1 cellular context compared by ENCODE assay signal in the genomic region with DNA sequence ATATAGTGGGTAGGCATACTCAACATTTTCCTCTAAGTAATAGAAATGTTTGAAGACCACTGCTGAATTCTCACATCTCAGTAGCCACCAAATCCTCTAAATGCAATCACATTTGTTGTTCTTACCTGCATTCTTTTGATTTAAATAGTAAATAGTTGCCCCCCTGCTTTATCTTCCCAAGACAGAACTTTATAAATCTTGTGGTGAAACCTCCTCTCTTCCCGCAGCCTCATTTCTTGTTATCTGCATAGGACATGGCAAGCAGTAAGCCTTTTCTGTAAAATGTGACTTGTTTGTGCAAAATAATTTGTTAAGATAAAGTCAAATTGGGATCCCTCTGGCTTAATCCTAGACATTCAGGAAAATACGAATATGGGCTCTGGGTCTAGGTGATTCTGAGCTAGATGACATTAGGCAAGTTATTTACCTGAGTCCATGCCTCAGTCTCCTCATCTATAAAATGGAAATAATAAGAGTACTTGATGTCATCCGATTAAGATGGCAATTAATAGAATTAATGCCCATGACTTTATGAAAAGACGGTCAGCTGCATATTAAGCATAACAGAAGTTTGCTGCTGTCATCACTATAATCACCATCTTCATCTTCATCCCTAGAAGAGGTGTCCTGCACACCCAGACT.
TF ChIP-seq lines count a peak whose summit lies in the region.

No MANE protein-coding gene starts in this region.

TF ChIP-seq in K562, 482 proteins besides CTCF, POLR2A, EP300 and RAD21 (continued from another document and continues in another):
- TF ChIP-seq, protein P1, sequence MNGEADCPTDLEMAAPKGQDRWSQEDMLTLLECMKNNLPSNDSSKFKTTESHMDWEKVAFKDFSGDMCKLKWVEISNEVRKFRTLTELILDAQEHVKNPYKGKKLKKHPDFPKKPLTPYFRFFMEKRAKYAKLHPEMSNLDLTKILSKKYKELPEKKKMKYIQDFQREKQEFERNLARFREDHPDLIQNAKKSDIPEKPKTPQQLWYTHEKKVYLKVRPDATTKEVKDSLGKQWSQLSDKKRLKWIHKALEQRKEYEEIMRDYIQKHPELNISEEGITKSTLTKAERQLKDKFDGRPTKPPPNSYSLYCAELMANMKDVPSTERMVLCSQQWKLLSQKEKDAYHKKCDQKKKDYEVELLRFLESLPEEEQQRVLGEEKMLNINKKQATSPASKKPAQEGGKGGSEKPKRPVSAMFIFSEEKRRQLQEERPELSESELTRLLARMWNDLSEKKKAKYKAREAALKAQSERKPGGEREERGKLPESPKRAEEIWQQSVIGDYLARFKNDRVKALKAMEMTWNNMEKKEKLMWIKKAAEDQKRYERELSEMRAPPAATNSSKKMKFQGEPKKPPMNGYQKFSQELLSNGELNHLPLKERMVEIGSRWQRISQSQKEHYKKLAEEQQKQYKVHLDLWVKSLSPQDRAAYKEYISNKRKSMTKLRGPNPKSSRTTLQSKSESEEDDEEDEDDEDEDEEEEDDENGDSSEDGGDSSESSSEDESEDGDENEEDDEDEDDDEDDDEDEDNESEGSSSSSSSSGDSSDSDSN (IDR thresholded peaks at IDR 0.05; ENCODE audit: borderline replicate concordance in 1 of 2, low read depth in 2 of 2, low read length in 2 of 2) = no peak
- TF ChIP-seq MIER1 (IDR thresholded peaks at IDR 0.05; ENCODE audit: low read depth) (no peak), NBN (IDR thresholded peaks at IDR 0.05; ENCODE audit: low read depth) (no peak), NFIX (CRISPR knock-in tag; IDR thresholded peaks at IDR 0.05; ENCODE audit: low read depth) (no peak), ZNF79 (CRISPR knock-in tag; IDR thresholded peaks at IDR 0.05; ENCODE audit: low read depth) (no peak), CCNT2 (IDR thresholded peaks at IDR 0.05; ENCODE audit: borderline replicate concordance, extremely low read depth, insufficient read length, low read depth, low read length) (peak; percentile 31), POLR2G (IDR thresholded peaks at IDR 0.05; ENCODE audit: low read depth, low read length) (no peak), POLR2B (IDR thresholded peaks at IDR 0.05; ENCODE audit: low read depth, partially characterized antibody) (no peak), SAFB (IDR thresholded peaks at IDR 0.05; ENCODE audit: borderline replicate concordance, low read depth, low read length) (no peak), ZEB2 (IDR thresholded peaks at IDR 0.05) (no peak), PTTG1 (tag; IDR thresholded peaks at IDR 0.05; ENCODE audit: low read depth) (no peak), ZNF408 (CRISPR knock-in tag; IDR thresholded peaks at IDR 0.05; ENCODE audit: low read depth) (no peak), ZNF764 (CRISPR knock-in tag; IDR thresholded peaks at IDR 0.05; ENCODE audit: low read depth) (no peak), EGR1 (conservative IDR thresholded peaks at IDR 0.05) (no peak), SIN3A (IDR thresholded peaks at IDR 0.05; ENCODE audit: borderline replicate concordance in 2 of 2, control insufficient read depth in 1 of 2, low read depth in 2 of 2, low read length in 2 of 2) (no peak), ZNF140 (CRISPR knock-in tag; IDR thresholded peaks at IDR 0.05) (no peak), PHF8 (IDR thresholded peaks at IDR 0.05; ENCODE audit: borderline replicate concordance, low read length) (no peak), ZNF133 (CRISPR knock-in tag; IDR thresholded peaks at IDR 0.05) (no peak), JUND (IDR thresholded peaks at IDR 0.05; ENCODE audit: borderline replicate concordance, low read depth, low read length) (no peak), JUND (tag; IDR thresholded peaks at IDR 0.05; ENCODE audit: borderline replicate concordance, low read depth, low read length) (no peak; the same call in 2 of the 3 replicates), FIP1L1 (IDR thresholded peaks at IDR 0.05; ENCODE audit: low read depth, low read length, poor library complexity, severe bottlenecking) (no peak), JUN (IDR thresholded peaks at IDR 0.05; ENCODE audit: borderline replicate concordance, low read depth, low read length) (no peak), JUN (CRISPR knock-in tag; IDR thresholded peaks at IDR 0.05; ENCODE audit: borderline replicate concordance) (no peak), ZSCAN32 (CRISPR knock-in tag; IDR thresholded peaks at IDR 0.05) (no peak), HCFC1 (IDR thresholded peaks at IDR 0.05; ENCODE audit: low read depth, low read length) (no peak)
- TF ChIP-seq, protein P2, sequence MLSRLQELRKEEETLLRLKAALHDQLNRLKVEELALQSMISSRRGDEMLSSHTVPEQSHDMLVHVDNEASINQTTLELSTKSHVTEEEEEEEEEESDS (CRISPR knock-in tag; IDR thresholded peaks at IDR 0.05) = no peak
- TF ChIP-seq, protein P3, sequence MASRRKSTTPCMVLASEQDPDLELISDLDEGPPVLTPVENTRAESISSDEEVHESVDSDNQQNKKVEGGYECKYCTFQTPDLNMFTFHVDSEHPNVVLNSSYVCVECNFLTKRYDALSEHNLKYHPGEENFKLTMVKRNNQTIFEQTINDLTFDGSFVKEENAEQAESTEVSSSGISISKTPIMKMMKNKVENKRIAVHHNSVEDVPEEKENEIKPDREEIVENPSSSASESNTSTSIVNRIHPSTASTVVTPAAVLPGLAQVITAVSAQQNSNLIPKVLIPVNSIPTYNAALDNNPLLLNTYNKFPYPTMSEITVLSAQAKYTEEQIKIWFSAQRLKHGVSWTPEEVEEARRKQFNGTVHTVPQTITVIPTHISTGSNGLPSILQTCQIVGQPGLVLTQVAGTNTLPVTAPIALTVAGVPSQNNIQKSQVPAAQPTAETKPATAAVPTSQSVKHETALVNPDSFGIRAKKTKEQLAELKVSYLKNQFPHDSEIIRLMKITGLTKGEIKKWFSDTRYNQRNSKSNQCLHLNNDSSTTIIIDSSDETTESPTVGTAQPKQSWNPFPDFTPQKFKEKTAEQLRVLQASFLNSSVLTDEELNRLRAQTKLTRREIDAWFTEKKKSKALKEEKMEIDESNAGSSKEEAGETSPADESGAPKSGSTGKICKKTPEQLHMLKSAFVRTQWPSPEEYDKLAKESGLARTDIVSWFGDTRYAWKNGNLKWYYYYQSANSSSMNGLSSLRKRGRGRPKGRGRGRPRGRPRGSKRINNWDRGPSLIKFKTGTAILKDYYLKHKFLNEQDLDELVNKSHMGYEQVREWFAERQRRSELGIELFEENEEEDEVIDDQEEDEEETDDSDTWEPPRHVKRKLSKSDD (conservative IDR thresholded peaks at IDR 0.05; ENCODE audit: low read length) = no peak
- TF ChIP-seq, protein P4, sequence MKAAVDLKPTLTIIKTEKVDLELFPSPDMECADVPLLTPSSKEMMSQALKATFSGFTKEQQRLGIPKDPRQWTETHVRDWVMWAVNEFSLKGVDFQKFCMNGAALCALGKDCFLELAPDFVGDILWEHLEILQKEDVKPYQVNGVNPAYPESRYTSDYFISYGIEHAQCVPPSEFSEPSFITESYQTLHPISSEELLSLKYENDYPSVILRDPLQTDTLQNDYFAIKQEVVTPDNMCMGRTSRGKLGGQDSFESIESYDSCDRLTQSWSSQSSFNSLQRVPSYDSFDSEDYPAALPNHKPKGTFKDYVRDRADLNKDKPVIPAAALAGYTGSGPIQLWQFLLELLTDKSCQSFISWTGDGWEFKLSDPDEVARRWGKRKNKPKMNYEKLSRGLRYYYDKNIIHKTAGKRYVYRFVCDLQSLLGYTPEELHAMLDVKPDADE (conservative IDR thresholded peaks at IDR 0.05; ENCODE audit: control insufficient read depth, low read depth, low read length) = no peak
- TF ChIP-seq, protein P5, sequence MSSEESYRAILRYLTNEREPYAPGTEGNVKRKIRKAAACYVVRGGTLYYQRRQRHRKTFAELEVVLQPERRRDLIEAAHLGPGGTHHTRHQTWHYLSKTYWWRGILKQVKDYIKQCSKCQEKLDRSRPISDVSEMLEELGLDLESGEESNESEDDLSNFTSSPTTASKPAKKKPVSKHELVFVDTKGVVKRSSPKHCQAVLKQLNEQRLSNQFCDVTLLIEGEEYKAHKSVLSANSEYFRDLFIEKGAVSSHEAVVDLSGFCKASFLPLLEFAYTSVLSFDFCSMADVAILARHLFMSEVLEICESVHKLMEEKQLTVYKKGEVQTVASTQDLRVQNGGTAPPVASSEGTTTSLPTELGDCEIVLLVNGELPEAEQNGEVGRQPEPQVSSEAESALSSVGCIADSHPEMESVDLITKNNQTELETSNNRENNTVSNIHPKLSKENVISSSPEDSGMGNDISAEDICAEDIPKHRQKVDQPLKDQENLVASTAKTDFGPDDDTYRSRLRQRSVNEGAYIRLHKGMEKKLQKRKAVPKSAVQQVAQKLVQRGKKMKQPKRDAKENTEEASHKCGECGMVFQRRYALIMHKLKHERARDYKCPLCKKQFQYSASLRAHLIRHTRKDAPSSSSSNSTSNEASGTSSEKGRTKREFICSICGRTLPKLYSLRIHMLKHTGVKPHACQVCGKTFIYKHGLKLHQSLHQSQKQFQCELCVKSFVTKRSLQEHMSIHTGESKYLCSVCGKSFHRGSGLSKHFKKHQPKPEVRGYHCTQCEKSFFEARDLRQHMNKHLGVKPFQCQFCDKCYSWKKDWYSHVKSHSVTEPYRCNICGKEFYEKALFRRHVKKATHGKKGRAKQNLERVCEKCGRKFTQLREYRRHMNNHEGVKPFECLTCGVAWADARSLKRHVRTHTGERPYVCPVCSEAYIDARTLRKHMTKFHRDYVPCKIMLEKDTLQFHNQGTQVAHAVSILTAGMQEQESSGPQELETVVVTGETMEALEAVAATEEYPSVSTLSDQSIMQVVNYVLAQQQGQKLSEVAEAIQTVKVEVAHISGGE (CRISPR knock-in tag; IDR thresholded peaks at IDR 0.05) = no peak
- TF ChIP-seq, protein P6, sequence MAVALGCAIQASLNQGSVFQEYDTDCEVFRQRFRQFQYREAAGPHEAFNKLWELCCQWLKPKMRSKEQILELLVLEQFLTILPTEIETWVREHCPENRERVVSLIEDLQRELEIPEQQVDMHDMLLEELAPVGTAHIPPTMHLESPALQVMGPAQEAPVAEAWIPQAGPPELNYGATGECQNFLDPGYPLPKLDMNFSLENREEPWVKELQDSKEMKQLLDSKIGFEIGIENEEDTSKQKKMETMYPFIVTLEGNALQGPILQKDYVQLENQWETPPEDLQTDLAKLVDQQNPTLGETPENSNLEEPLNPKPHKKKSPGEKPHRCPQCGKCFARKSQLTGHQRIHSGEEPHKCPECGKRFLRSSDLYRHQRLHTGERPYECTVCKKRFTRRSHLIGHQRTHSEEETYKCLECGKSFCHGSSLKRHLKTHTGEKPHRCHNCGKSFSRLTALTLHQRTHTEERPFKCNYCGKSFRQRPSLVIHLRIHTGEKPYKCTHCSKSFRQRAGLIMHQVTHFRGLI (CRISPR knock-in tag; IDR thresholded peaks at IDR 0.05) = no peak
- TF ChIP-seq, protein P7, sequence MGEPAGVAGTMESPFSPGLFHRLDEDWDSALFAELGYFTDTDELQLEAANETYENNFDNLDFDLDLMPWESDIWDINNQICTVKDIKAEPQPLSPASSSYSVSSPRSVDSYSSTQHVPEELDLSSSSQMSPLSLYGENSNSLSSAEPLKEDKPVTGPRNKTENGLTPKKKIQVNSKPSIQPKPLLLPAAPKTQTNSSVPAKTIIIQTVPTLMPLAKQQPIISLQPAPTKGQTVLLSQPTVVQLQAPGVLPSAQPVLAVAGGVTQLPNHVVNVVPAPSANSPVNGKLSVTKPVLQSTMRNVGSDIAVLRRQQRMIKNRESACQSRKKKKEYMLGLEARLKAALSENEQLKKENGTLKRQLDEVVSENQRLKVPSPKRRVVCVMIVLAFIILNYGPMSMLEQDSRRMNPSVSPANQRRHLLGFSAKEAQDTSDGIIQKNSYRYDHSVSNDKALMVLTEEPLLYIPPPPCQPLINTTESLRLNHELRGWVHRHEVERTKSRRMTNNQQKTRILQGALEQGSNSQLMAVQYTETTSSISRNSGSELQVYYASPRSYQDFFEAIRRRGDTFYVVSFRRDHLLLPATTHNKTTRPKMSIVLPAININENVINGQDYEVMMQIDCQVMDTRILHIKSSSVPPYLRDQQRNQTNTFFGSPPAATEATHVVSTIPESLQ (CRISPR knock-in tag; IDR thresholded peaks at IDR 0.05) = no peak
- TF ChIP-seq, protein P8, sequence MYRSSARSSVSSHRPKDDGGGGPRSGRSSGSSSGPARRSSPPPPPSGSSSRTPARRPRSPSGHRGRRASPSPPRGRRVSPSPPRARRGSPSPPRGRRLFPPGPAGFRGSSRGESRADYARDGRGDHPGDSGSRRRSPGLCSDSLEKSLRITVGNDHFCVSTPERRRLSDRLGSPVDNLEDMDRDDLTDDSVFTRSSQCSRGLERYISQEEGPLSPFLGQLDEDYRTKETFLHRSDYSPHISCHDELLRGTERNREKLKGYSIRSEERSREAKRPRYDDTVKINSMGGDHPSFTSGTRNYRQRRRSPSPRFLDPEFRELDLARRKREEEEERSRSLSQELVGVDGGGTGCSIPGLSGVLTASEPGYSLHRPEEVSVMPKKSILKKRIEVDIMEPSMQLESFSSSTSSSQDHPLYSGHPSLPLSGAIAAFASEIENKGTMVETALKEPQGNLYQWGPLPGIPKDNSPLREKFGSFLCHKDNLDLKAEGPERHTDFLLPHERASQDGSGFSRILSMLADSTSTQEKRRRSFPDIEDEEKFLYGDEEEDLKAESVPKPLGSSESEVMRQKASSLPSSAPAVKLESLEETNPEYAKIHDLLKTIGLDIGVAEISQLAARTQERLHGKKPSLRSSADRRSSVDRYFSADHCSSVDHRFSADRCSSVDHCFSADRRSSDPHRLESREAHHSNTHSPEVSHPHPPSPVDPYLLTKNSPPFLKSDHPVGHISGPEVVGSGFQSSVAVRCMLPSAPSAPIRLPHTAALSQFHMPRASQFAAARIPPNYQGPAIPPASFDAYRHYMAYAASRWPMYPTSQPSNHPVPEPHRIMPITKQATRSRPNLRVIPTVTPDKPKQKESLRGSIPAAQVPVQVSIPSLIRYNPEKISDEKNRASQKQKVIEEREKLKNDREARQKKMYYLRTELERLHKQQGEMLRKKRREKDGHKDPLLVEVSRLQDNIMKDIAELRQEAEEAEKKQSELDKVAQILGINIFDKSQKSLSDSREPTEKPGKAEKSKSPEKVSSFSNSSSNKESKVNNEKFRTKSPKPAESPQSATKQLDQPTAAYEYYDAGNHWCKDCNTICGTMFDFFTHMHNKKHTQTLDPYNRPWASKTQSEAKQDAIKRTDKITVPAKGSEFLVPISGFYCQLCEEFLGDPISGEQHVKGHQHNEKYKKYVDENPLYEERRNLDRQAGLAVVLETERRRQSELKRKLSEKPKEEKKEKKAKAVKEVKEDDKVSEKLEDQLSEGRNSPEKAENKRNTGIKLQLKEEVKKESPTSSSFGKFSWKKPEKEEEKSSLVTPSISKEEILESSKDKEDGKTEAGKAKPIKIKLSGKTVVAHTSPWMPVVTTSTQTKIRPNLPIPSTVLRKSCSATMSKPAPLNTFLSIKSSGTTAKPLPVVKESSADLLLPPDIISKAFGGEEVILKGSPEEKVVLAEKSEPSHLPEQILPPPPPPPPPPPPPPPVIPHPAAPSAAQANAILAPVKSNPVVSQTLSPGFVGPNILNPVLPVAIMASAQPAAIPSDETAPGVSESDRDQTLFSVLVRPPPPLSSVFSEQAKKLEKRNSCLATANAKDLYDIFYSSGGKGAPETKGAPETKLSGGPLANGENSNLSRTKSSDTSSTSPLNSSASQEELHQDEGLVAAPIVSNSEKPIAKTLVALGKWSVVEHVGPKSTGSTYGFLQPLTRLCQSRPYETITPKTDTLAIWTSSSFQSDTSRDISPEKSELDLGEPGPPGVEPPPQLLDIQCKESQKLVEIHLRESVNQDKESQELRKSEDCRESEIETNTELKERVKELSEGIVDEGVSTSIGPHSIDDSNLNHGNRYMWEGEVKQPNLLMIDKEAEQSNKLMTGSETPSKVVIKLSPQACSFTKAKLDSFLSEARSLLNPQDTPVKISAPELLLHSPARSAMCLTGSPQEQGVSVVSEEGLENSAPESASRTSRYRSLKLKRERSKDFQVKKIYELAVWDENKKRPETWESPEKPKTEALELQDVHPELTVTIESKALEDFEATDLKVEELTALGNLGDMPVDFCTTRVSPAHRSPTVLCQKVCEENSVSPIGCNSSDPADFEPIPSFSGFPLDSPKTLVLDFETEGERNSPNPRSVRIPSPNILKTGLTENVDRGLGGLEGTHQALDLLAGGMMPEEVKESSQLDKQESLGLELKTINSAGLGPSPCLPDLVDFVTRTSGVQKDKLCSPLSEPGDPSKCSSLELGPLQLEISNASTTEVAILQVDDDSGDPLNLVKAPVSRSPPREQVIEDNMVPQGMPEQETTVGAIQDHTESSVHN (IDR thresholded peaks at IDR 0.05; ENCODE audit: borderline replicate concordance in 1 of 2, low read depth in 1 of 2) = no peak
